ENCODE assay signal across 8 cellular contexts in genomic region chr1:31483012-31483946, GRCh38.
DNase-seq lines count a peak whose midpoint lies in the region; ATAC-seq and TF ChIP-seq lines count a peak whose summit lies in the region.

No MANE protein-coding gene starts in this region.

- H2AFZ ChIP-seq in ACC112 (ENCODE audit: low read length, unreplicated experiment) = no peak overlapping the region

- in situ Hi-C loops in astrocyte of the spinal cord (cut with HindIII; ENCODE audit: low sequenced_read_pairs) = no loop called here

- no peak for TF ChIP-seq CTCF in astrocyte of the spinal cord (IDR thresholded peaks at IDR 0.05; ENCODE audit: low read depth, low read length)
- TF ChIP-seq CTCF in lung (IDR thresholded peaks at IDR 0.05; ENCODE audit: control extremely low read depth, extremely low read depth) = no peak

- WGBS in lung, 2 donors = 26 to 48% methylated on average over 13 of the region's 13 CpGs

- H3K79me2 ChIP-seq in ACC112 (ENCODE audit: control insufficient read depth, insufficient read depth, low read length, unreplicated experiment) = no peaks in the 10 kb centered on the region

- intact Hi-C loops in posterior vena cava (cut with DNase I) = no loop called here

- ATAC-seq in GM19395 (IDR thresholded peaks at IDR 0.05; ENCODE audit: unreplicated experiment) (peak; percentile 85), lung (ENCODE audit: insufficient read depth, low FRiP score) (peak; percentile 53), GM19328 (IDR thresholded peaks at IDR 0.05; ENCODE audit: unreplicated experiment) (no peak), HG03025 (IDR thresholded peaks at IDR 0.05; ENCODE audit: low FRiP score, unreplicated experiment) (no peak)

- H3K27me3 ChIP-seq in ACC112 (ENCODE audit: insufficient read depth, low read length) = no peaks in the 10 kb centered on the region
- no peaks in the 10 kb centered on the region for H3K27me3 ChIP-seq in lung (ENCODE audit: control insufficient read depth, insufficient read depth)

- no peak overlapping the region for H3K4me3 ChIP-seq in ACC112 (ENCODE audit: low read depth, low read length)
- no peak overlapping the region for H3K4me3 ChIP-seq in astrocyte of the spinal cord (ENCODE audit: low read depth, low read length)
- H3K4me3 ChIP-seq in lung = no peak overlapping the region

- no peaks in the 10 kb centered on the region for H3K9me3 ChIP-seq in lung (ENCODE audit: control insufficient read depth in 2 of 2, insufficient read depth in 1 of 2, low read length in 1 of 2)

- no peaks in the 10 kb centered on the region for H3K36me3 ChIP-seq in ACC112 (ENCODE audit: insufficient read depth, low read length)
- no peaks in the 10 kb centered on the region for H3K36me3 ChIP-seq in lung (ENCODE audit: control insufficient read depth in 2 of 2, insufficient read depth in 2 of 2, low read length in 2 of 2)

- H3K27ac ChIP-seq in ACC112 (ENCODE audit: low read depth, low read length) = peak overlapping the region; percentile 69
- no peak overlapping the region for H3K27ac ChIP-seq in lung (ENCODE audit: low read depth in 1 of 2, low read length in 1 of 2)

- H3K4me1 ChIP-seq in ACC112 (ENCODE audit: control insufficient read depth, insufficient read depth, low read length, unreplicated experiment) = peaks cover 16% of the 10 kb centered on the region
- H3K4me1 ChIP-seq in lung (ENCODE audit: control insufficient read depth in 2 of 2, insufficient read depth in 2 of 2, low read length in 2 of 2) = peaks cover 0 to 4% of the 10 kb centered on the region in 2 donors

- DNase-seq in M059J (ENCODE audit: low read depth) = peak; percentile 85
- DNase-seq in astrocyte of the spinal cord (ENCODE audit: low read depth, low spot score) = peak; percentile 53
- DNase-seq in lung (ENCODE audit: low spot score) = peak; percentile 33
- DNase-seq in posterior vena cava (ENCODE audit: low spot score) = no peak

Comparison
In these comparisons a context has a peak if more than half of its experiments do, and no peak if none do; other contexts are left out.
1. ATAC-seq: peak in GM19395 (single experiment) and lung (single experiment); none in GM19328 (single experiment) and HG03025 (single experiment).